Comparison of ENCODE assay signal across 19 cellular contexts in the genomic region with DNA sequence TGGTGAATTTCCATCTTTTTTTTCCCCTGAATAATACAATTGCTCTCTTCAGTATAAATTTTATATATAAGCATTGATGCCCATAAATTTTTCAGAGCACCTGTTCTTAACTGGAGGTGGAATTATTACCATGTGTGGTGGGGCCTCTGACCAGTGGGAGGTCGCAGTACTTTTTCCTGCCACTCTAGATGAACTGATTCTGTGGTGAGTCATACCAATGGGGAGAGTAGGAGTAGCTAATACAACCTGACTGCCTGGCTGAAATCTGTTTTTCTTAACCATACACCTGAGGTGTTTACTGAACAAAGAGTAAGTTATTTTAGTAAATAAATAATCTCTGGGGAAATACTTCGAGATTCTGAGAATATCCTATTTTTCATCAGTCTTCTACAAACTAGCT.
"Had no signal": no experiment of that assay in that cellular context is flagged by ENCODE, and none has a peak within 500 bp of the region (broad histone marks: within the 10 kb centered on the region; RNA-seq: fewer than 3 reads in every experiment).

No MANE protein-coding gene starts in this region.

- H3K36me3 ChIP-seq: adrenal gland had no signal

- H3K4me3 ChIP-seq: adrenal gland, PC-9 had no signal

- H3K27me3 ChIP-seq: adrenal gland had no signal

- DNase-seq: activated CD4-positive, alpha-beta T cell treated with anti-CD3 and anti-CD28 coated beads for 48 hours; activated CD4-positive, alpha-beta T cell treated with anti-CD3 and anti-CD28 coated beads, Interleukin-2, amount 50 U/mL, for 4 hours; activated CD4-positive, CD25-positive, alpha-beta regulatory T cell treated with anti-CD3 and anti-CD28 coated beads, Interleukin-2, amount 50 U/mL, for 72 hours; activated CD8-positive, alpha-beta memory T cell treated with anti-CD3 and anti-CD28 coated beads, Interleukin-2, amount 50 U/mL, for 48 hours; activated CD8-positive, alpha-beta T cell treated with anti-CD3 and anti-CD28 coated beads, Interleukin-2, amount 10 ng/mL, durations not matched to agents 7 days and 5 days; activated naive CD4-positive, alpha-beta T cell treated with anti-CD3 and anti-CD28 coated beads, Interleukin-2, amount 50 U/mL, for 16 hours; activated naive CD8-positive, alpha-beta T cell treated with anti-CD3 and anti-CD28 coated beads, Interleukin-2, amount 10 ng/mL, durations not matched to agents 7 days and 5 days; activated T-cell treated with anti-CD3 and anti-CD28 coated beads, Interleukin-2, amount 50 U/mL, for 1 hour; adrenal gland; anterior cingulate cortex; central memory CD4-positive, alpha-beta T cell; KG1; NCI-H1048; NCI-H1417; NCI-H2029 treated with DMSO at 0.1 percent for 48 hours; NCI-H510A treated with DMSO at 0.1 percent for 48 hours; PC-9; SHP77 treated with DMSO at 0.1 percent for 48 hours; T-helper 9 cell had no signal
